1 cellular context compared by ENCODE assay signal in the genomic region with DNA sequence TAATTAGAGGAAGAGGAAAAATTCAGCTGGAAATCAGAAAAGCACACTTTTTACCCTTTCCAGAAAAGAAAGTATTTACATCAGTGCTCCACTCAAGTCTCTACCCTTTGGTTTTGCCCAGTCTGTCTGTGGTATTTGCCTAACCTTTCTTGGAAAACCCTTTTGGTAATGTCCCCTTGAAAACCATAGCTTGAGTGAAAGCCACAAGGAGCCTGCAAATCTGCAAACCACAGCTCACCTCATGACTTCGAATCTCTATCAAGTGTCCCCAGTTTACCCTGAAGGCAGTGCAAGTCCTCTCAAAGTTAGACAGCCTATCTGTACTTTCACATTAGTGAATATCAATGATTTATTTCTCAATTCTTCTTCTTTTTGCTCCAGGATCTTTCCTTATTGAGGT.
TF ChIP-seq lines count a peak whose summit lies in the region.

No MANE protein-coding gene starts in this region.

TF ChIP-seq in GM23338, 12 proteins besides CTCF, POLR2A, EP300 and RAD21 (continued from another document):
- TF ChIP-seq, protein P1, sequence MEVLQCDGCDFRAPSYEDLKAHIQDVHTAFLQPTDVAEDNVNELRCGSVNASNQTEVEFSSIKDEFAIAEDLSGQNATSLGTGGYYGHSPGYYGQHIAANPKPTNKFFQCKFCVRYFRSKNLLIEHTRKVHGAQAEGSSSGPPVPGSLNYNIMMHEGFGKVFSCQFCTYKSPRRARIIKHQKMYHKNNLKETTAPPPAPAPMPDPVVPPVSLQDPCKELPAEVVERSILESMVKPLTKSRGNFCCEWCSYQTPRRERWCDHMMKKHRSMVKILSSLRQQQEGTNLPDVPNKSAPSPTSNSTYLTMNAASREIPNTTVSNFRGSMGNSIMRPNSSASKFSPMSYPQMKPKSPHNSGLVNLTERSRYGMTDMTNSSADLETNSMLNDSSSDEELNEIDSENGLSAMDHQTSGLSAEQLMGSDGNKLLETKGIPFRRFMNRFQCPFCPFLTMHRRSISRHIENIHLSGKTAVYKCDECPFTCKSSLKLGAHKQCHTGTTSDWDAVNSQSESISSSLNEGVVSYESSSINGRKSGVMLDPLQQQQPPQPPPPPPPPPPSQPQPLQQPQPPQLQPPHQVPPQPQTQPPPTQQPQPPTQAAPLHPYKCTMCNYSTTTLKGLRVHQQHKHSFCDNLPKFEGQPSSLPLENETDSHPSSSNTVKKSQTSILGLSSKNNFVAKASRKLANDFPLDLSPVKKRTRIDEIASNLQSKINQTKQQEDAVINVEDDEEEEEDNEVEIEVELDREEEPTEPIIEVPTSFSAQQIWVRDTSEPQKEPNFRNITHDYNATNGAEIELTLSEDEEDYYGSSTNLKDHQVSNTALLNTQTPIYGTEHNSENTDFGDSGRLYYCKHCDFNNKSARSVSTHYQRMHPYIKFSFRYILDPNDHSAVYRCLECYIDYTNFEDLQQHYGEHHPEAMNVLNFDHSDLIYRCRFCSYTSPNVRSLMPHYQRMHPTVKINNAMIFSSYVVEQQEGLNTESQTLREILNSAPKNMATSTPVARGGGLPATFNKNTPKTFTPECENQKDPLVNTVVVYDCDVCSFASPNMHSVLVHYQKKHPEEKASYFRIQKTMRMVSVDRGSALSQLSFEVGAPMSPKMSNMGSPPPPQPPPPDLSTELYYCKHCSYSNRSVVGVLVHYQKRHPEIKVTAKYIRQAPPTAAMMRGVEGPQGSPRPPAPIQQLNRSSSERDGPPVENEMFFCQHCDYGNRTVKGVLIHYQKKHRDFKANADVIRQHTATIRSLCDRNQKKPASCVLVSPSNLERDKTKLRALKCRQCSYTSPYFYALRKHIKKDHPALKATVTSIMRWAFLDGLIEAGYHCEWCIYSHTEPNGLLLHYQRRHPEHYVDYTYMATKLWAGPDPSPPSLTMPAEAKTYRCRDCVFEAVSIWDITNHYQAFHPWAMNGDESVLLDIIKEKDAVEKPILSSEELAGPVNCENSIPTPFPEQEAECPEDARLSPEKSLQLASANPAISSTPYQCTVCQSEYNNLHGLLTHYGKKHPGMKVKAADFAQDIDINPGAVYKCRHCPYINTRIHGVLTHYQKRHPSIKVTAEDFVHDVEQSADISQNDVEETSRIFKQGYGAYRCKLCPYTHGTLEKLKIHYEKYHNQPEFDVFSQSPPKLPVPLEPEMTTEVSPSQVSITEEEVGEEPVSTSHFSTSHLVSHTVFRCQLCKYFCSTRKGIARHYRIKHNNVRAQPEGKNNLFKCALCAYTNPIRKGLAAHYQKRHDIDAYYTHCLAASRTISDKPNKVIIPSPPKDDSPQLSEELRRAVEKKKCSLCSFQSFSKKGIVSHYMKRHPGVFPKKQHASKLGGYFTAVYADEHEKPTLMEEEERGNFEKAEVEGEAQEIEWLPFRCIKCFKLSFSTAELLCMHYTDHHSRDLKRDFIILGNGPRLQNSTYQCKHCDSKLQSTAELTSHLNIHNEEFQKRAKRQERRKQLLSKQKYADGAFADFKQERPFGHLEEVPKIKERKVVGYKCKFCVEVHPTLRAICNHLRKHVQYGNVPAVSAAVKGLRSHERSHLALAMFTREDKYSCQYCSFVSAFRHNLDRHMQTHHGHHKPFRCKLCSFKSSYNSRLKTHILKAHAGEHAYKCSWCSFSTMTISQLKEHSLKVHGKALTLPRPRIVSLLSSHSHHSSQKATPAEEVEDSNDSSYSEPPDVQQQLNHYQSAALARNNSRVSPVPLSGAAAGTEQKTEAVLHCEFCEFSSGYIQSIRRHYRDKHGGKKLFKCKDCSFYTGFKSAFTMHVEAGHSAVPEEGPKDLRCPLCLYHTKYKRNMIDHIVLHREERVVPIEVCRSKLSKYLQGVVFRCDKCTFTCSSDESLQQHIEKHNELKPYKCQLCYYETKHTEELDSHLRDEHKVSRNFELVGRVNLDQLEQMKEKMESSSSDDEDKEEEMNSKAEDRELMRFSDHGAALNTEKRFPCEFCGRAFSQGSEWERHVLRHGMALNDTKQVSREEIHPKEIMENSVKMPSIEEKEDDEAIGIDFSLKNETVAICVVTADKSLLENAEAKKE (CRISPR knock-in tag; IDR thresholded peaks at IDR 0.05): no peak
- TF ChIP-seq, protein P2, sequence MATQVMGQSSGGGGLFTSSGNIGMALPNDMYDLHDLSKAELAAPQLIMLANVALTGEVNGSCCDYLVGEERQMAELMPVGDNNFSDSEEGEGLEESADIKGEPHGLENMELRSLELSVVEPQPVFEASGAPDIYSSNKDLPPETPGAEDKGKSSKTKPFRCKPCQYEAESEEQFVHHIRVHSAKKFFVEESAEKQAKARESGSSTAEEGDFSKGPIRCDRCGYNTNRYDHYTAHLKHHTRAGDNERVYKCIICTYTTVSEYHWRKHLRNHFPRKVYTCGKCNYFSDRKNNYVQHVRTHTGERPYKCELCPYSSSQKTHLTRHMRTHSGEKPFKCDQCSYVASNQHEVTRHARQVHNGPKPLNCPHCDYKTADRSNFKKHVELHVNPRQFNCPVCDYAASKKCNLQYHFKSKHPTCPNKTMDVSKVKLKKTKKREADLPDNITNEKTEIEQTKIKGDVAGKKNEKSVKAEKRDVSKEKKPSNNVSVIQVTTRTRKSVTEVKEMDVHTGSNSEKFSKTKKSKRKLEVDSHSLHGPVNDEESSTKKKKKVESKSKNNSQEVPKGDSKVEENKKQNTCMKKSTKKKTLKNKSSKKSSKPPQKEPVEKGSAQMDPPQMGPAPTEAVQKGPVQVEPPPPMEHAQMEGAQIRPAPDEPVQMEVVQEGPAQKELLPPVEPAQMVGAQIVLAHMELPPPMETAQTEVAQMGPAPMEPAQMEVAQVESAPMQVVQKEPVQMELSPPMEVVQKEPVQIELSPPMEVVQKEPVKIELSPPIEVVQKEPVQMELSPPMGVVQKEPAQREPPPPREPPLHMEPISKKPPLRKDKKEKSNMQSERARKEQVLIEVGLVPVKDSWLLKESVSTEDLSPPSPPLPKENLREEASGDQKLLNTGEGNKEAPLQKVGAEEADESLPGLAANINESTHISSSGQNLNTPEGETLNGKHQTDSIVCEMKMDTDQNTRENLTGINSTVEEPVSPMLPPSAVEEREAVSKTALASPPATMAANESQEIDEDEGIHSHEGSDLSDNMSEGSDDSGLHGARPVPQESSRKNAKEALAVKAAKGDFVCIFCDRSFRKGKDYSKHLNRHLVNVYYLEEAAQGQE (IDR thresholded peaks at IDR 0.05; ENCODE audit: unreplicated experiment): no peak
- TF ChIP-seq NANOG (IDR thresholded peaks at IDR 0.05; ENCODE audit: borderline replicate concordance) (no peak), STAT1 (IDR thresholded peaks at IDR 0.05; ENCODE audit: unreplicated experiment) (no peak)
